In genomic region chr22:38017272-38017920, GRCh38 we compare ENCODE assay signal across 10 cellular contexts. TPM values are rescaled to one million over a fixed set of nuclear protein-coding genes. Genes with fewer than 3 reads are reported as not detected.
DNase-seq lines count a peak whose midpoint lies in the region; ATAC-seq, FAIRE-seq and TF ChIP-seq lines count a peak whose summit lies in the region.
"Had no signal": no experiment of that assay in that cellular context is flagged by ENCODE, and none has a peak within 500 bp of the region (broad histone marks: within the 10 kb centered on the region; RNA-seq: fewer than 3 reads in every experiment).

No MANE protein-coding gene starts in this region.

- no peak overlapping the region for H3K14ac ChIP-seq in mesenchymal stem cell (ENCODE audit: low read length in 2 of 2)

- H3K4me1 ChIP-seq in endothelial cell of umbilical vein (ENCODE audit: control insufficient read depth, extremely low read depth, insufficient read depth, low read length) = peaks cover 11% of the 10 kb centered on the region
- peaks cover 2% of the 10 kb centered on the region for H3K4me1 ChIP-seq in mesenchymal stem cell (ENCODE audit: control insufficient read depth, insufficient read depth, low read depth, low read length)

- no peak for FAIRE-seq in endothelial cell of umbilical vein (lab: Jason Lieb, UNC)

- H3K23ac ChIP-seq in mesenchymal stem cell (ENCODE audit: low read length in 2 of 2) = no peak overlapping the region

- peak; percentile 17 for DNase-seq in activated CD8-positive, alpha-beta T cell treated with anti-CD3 and anti-CD28 coated beads for 36 hours
- no peak for DNase-seq in activated CD8-positive, alpha-beta T cell treated with anti-CD3 and anti-CD28 coated beads, Interleukin-2, amount 10 ng/mL, durations not matched to agents 7 days and 5 days
- DNase-seq in endothelial cell of umbilical vein (ENCODE audit: low read depth, low spot score) (peak; percentile 37), mesenchymal stem cell (no peak), NCI-H1092 (lab: John Stamatoyannopoulos, UW) (no peak), progenitor cell of endocrine pancreas (ENCODE audit: low spot score, unreplicated experiment) (no peak), GOT3 (lab: John Stamatoyannopoulos, UW) (no peak)
- DNase-seq in CD4-positive, alpha-beta T cell = no peak

- H3K36me3 Mint-ChIP-seq in activated CD8-positive, alpha-beta T cell treated with anti-CD3 and anti-CD28 coated beads for 36 hours (ENCODE audit: low read depth) = no peaks in the 10 kb centered on the region
- no peaks in the 10 kb centered on the region for H3K36me3 Mint-ChIP-seq in activated CD8-positive, alpha-beta T cell treated with anti-CD3 and anti-CD28 coated beads, Interleukin-2, amount 10 ng/mL, durations not matched to agents 7 days and 5 days (ENCODE audit: low read depth)
- no peaks in the 10 kb centered on the region for H3K36me3 Mint-ChIP-seq in progenitor cell of endocrine pancreas (ENCODE audit: insufficient read depth)
- H3K36me3 Mint-ChIP-seq in CD4-positive, alpha-beta T cell (ENCODE audit: low read depth) = no peaks in the 10 kb centered on the region

- H3K27me3 ChIP-seq in endothelial cell of umbilical vein (ENCODE audit: control insufficient read depth in 2 of 2, insufficient read depth in 2 of 2, low read length in 2 of 2) (no peaks in the 10 kb centered on the region), mesenchymal stem cell (ENCODE audit: control insufficient read depth in 1 of 2, insufficient read depth in 1 of 2, low read length in 2 of 2) (no peaks in the 10 kb centered on the region)
- H3K27me3 ChIP-seq in CD4-positive, alpha-beta T cell (ENCODE audit: control insufficient read depth, insufficient read depth, low read length) = no peaks in the 10 kb centered on the region

- WGBS in mesenchymal stem cell = 83% methylated on average over 7 of the region's 7 CpGs

- no peak overlapping the region for H3K27ac Mint-ChIP-seq in activated CD8-positive, alpha-beta T cell treated with anti-CD3 and anti-CD28 coated beads for 36 hours
- H3K27ac Mint-ChIP-seq in activated CD8-positive, alpha-beta T cell treated with anti-CD3 and anti-CD28 coated beads, Interleukin-2, amount 10 ng/mL, durations not matched to agents 7 days and 5 days = no peak overlapping the region
- H3K27ac Mint-ChIP-seq in progenitor cell of endocrine pancreas = no peak overlapping the region
- H3K27ac Mint-ChIP-seq in CD4-positive, alpha-beta T cell = no peak overlapping the region

- H3K9me3 Mint-ChIP-seq in activated CD8-positive, alpha-beta T cell treated with anti-CD3 and anti-CD28 coated beads for 36 hours = no peaks in the 10 kb centered on the region
- no peaks in the 10 kb centered on the region for H3K9me3 Mint-ChIP-seq in activated CD8-positive, alpha-beta T cell treated with anti-CD3 and anti-CD28 coated beads, Interleukin-2, amount 10 ng/mL, durations not matched to agents 7 days and 5 days (ENCODE audit: insufficient read depth)
- no peaks in the 10 kb centered on the region for H3K9me3 Mint-ChIP-seq in progenitor cell of endocrine pancreas (ENCODE audit: low read depth)
- no peaks in the 10 kb centered on the region for H3K9me3 Mint-ChIP-seq in CD4-positive, alpha-beta T cell

- no peak overlapping the region for H3K4ac ChIP-seq in mesenchymal stem cell (ENCODE audit: low read depth in 1 of 2, low read length in 2 of 2)

- no peak for ATAC-seq in activated CD8-positive, alpha-beta T cell treated with anti-CD3 and anti-CD28 coated beads for 36 hours
- ATAC-seq in activated CD8-positive, alpha-beta T cell treated with anti-CD3 and anti-CD28 coated beads, Interleukin-2, amount 10 ng/mL, durations not matched to agents 7 days and 5 days = no peak
- ATAC-seq in CD4-positive, alpha-beta T cell (ENCODE audit: poor library complexity) = no peak

- TF ChIP-seq POLR2A in endothelial cell of umbilical vein (IDR thresholded peaks at IDR 0.05; ENCODE audit: low read depth, low read length) = no peak

- BruUV-seq in endothelial cell of umbilical vein (replicated peaks; lab: Mats Ljungman, UMichigan) = no TSS peak

- H3K79me1 ChIP-seq in mesenchymal stem cell (replicated peaks; ENCODE audit: low read length, poor library complexity, severe bottlenecking) = no peaks in the 10 kb centered on the region

- H3K4me1 Mint-ChIP-seq in activated CD8-positive, alpha-beta T cell treated with anti-CD3 and anti-CD28 coated beads for 36 hours (ENCODE audit: low read depth) = peaks cover 2% of the 10 kb centered on the region
- H3K4me1 Mint-ChIP-seq in activated CD8-positive, alpha-beta T cell treated with anti-CD3 and anti-CD28 coated beads, Interleukin-2, amount 10 ng/mL, durations not matched to agents 7 days and 5 days (ENCODE audit: low read depth) = peaks cover 3% of the 10 kb centered on the region
- H3K4me1 Mint-ChIP-seq in progenitor cell of endocrine pancreas (ENCODE audit: low read depth) = peaks cover 1% of the 10 kb centered on the region
- H3K4me1 Mint-ChIP-seq in CD4-positive, alpha-beta T cell (ENCODE audit: low read depth) = no peaks in the 10 kb centered on the region

- peak overlapping the region; percentile 67 for H2BK15ac ChIP-seq in mesenchymal stem cell (ENCODE audit: low read depth, poor library complexity, severe bottlenecking)

- H3K9me3 ChIP-seq in endothelial cell of umbilical vein (replicated peaks; ENCODE audit: control insufficient read depth, insufficient read depth, low read length) = no peaks in the 10 kb centered on the region
- no peaks in the 10 kb centered on the region for H3K9me3 ChIP-seq in mesenchymal stem cell (ENCODE audit: control insufficient read depth, low read length)
- H3K9me3 ChIP-seq in CD4-positive, alpha-beta T cell (ENCODE audit: control insufficient read depth, low read length) = no peaks in the 10 kb centered on the region

- no peak overlapping the region for H3K9ac ChIP-seq in endothelial cell of umbilical vein (replicated peaks; ENCODE audit: extremely low read depth, insufficient read depth, low read length)
- peak overlapping the region; percentile 38 for H3K9ac ChIP-seq in mesenchymal stem cell (ENCODE audit: low read length)

- no peak for TF ChIP-seq CTCF in activated CD8-positive, alpha-beta T cell treated with anti-CD3 and anti-CD28 coated beads for 36 hours (IDR thresholded peaks at IDR 0.05)
- TF ChIP-seq CTCF in endothelial cell of umbilical vein (IDR thresholded peaks at IDR 0.05; ENCODE audit: extremely low read depth in 1 of 2, insufficient read depth in 1 of 2, low read depth in 1 of 2, low read length in 2 of 2) (peak in 1 of 2 donors; percentile 2), progenitor cell of endocrine pancreas (IDR thresholded peaks at IDR 0.05; ENCODE audit: unreplicated experiment) (no peak)
- no peak for TF ChIP-seq CTCF in CD4-positive, alpha-beta T cell (IDR thresholded peaks at IDR 0.05)

- H3K18ac ChIP-seq in mesenchymal stem cell (ENCODE audit: low read depth in 1 of 2, low read length in 2 of 2) = no peak overlapping the region

- H4K91ac ChIP-seq in mesenchymal stem cell (ENCODE audit: low read length) = peak overlapping the region; percentile 11

- H3K27me3 Mint-ChIP-seq in activated CD8-positive, alpha-beta T cell treated with anti-CD3 and anti-CD28 coated beads for 36 hours = no peaks in the 10 kb centered on the region
- H3K27me3 Mint-ChIP-seq in activated CD8-positive, alpha-beta T cell treated with anti-CD3 and anti-CD28 coated beads, Interleukin-2, amount 10 ng/mL, durations not matched to agents 7 days and 5 days (ENCODE audit: low read depth) = no peaks in the 10 kb centered on the region
- H3K27me3 Mint-ChIP-seq in progenitor cell of endocrine pancreas = peaks cover 3% of the 10 kb centered on the region
- H3K27me3 Mint-ChIP-seq in CD4-positive, alpha-beta T cell = no peaks in the 10 kb centered on the region

- H2BK120ac ChIP-seq in mesenchymal stem cell (ENCODE audit: low read depth, low read length) = no peak overlapping the region

- no peak overlapping the region for H2BK5ac ChIP-seq in mesenchymal stem cell (ENCODE audit: low read depth, low read length, poor library complexity, severe bottlenecking)

- H2BK12ac ChIP-seq in mesenchymal stem cell (ENCODE audit: low read length in 2 of 2) = no peak overlapping the region

- intact Hi-C loops in activated CD8-positive, alpha-beta T cell treated with anti-CD3 and anti-CD28 coated beads for 36 hours (cut with micrococcal nuclease) = no loop called here
- intact Hi-C loops in endothelial cell of umbilical vein (cut with micrococcal nuclease) = no loop called here
- intact Hi-C loops in CD4-positive, alpha-beta T cell (cut with DNase I, micrococcal nuclease) = no loop called here

- dilution Hi-C loops in endothelial cell of umbilical vein (cut with MboI; ENCODE audit: extremely low pct_ligation_motif_present, low sequenced_read_pairs) = no loop called here

- no peaks in the 10 kb centered on the region for H3K9me1 ChIP-seq in endothelial cell of umbilical vein (replicated peaks; ENCODE audit: control insufficient read depth, extremely low read depth, insufficient read depth, low read length)

- no peaks in the 10 kb centered on the region for H3K79me2 ChIP-seq in endothelial cell of umbilical vein (ENCODE audit: control insufficient read depth, insufficient read depth, low read length)

- no peak overlapping the region for H3K4me3 Mint-ChIP-seq in activated CD8-positive, alpha-beta T cell treated with anti-CD3 and anti-CD28 coated beads for 36 hours
- no peak overlapping the region for H3K4me3 Mint-ChIP-seq in activated CD8-positive, alpha-beta T cell treated with anti-CD3 and anti-CD28 coated beads, Interleukin-2, amount 10 ng/mL, durations not matched to agents 7 days and 5 days
- no peak overlapping the region for H3K4me3 Mint-ChIP-seq in progenitor cell of endocrine pancreas (ENCODE audit: low read depth)
- H3K4me3 Mint-ChIP-seq in CD4-positive, alpha-beta T cell = no peak overlapping the region

- H2AK5ac ChIP-seq in mesenchymal stem cell (ENCODE audit: low read length, severe bottlenecking) = no peak overlapping the region

- POLR2A ChIA-PET in activated CD8-positive, alpha-beta T cell treated with anti-CD3 and anti-CD28 coated beads for 36 hours (lab: Charles Lee) = no interaction called here
- POLR2A ChIA-PET in activated CD8-positive, alpha-beta T cell treated with anti-CD3 and anti-CD28 coated beads, Interleukin-2, amount 10 ng/mL, durations not matched to agents 7 days and 5 days (lab: Charles Lee) = no interaction called here
- POLR2A ChIA-PET in endothelial cell of umbilical vein (lab: Charles Lee) = interaction anchor here (0.5 kb wide), 1 partner anchor 72 kb away, joined by 3 read pairs; no protein-coding TSS in a partner anchor
- POLR2A ChIA-PET in CD4-positive, alpha-beta T cell (lab: Charles Lee) = no interaction called here

- H3K4me3 ChIP-seq in endothelial cell of umbilical vein (replicated peaks in 1 of 3; ENCODE audit: insufficient read depth in 1 of 3, low read depth in 1 of 3, low read length in 3 of 3) = no peak overlapping the region
- no peak overlapping the region for H3K4me3 ChIP-seq in mesenchymal stem cell (ENCODE audit: insufficient read depth in 1 of 2, low read depth in 1 of 2, low read length in 2 of 2)

- H4K20me1 ChIP-seq in endothelial cell of umbilical vein (replicated peaks; ENCODE audit: control insufficient read depth, extremely low read depth, insufficient read depth, low read length) = no peaks in the 10 kb centered on the region

- H3K4me2 ChIP-seq in endothelial cell of umbilical vein (ENCODE audit: insufficient read depth, low read length) = no peak overlapping the region
- no peak overlapping the region for H3K4me2 ChIP-seq in mesenchymal stem cell (ENCODE audit: low read length, poor library complexity, severe bottlenecking)

- H3K27ac ChIP-seq in endothelial cell of umbilical vein (ENCODE audit: insufficient read depth, low read depth, low read length) = no peak overlapping the region
- no peak overlapping the region for H3K27ac ChIP-seq in mesenchymal stem cell (ENCODE audit: low read length, poor library complexity, severe bottlenecking)
- no peak overlapping the region for H3K27ac ChIP-seq in CD4-positive, alpha-beta T cell (ENCODE audit: low read depth, low read length)

- CTCF ChIA-PET in activated CD8-positive, alpha-beta T cell treated with anti-CD3 and anti-CD28 coated beads for 36 hours (lab: Charles Lee) = no interaction called here
- CTCF ChIA-PET in activated CD8-positive, alpha-beta T cell treated with anti-CD3 and anti-CD28 coated beads, Interleukin-2, amount 10 ng/mL, durations not matched to agents 7 days and 5 days (lab: Charles Lee) = interaction anchor here (0.6 to 1.3 kb wide), 2 partner anchors 35 to 36 kb away, joined by 3 to 4 read pairs; no protein-coding TSS in a partner anchor
- CTCF ChIA-PET in endothelial cell of umbilical vein (lab: Charles Lee) = interaction anchor here (1.4 kb wide), 1 partner anchor 35 kb away, joined by 10 read pairs; no protein-coding TSS in a partner anchor
- CTCF ChIA-PET in CD4-positive, alpha-beta T cell (lab: Charles Lee) = no interaction called here

- H2AFZ ChIP-seq in endothelial cell of umbilical vein (ENCODE audit: low read depth, low read length) (no peak overlapping the region), mesenchymal stem cell (ENCODE audit: low read depth, low read length) (no peak overlapping the region)

- H3K36me3 ChIP-seq in endothelial cell of umbilical vein (ENCODE audit: control insufficient read depth in 2 of 2, extremely low read depth in 1 of 2, insufficient read depth in 2 of 2, low read length in 2 of 2) = no peaks in the 10 kb centered on the region
- no peaks in the 10 kb centered on the region for H3K36me3 ChIP-seq in mesenchymal stem cell (ENCODE audit: control insufficient read depth in 1 of 2, insufficient read depth in 2 of 2, low read depth in 1 of 2, low read length in 2 of 2)

- peak overlapping the region; percentile 89 for H4K8ac ChIP-seq in mesenchymal stem cell (ENCODE audit: low read length)

RNA-seq across cellular contexts. Expression of gene SOX10, which starts 33.0 kb away (rescaled TPM):
- total RNA-seq in activated CD8-positive, alpha-beta T cell treated with anti-CD3 and anti-CD28 coated beads for 36 hours = not detected
- not detected for total RNA-seq in activated CD8-positive, alpha-beta T cell treated with anti-CD3 and anti-CD28 coated beads, Interleukin-2, amount 10 ng/mL, durations not matched to agents 7 days and 5 days
- total RNA-seq in endothelial cell of umbilical vein (not detected in 2 replicates), progenitor cell of endocrine pancreas (0.95 and 1.3 TPM in 2 replicates)
- not detected in 2 replicates for polyA plus RNA-seq in endothelial cell of umbilical vein
- polyA plus RNA-seq in endothelial cell of umbilical vein (2011; cell fraction: cytosol; rRNA removed) = not detected in 2 replicates
- polyA plus RNA-seq in endothelial cell of umbilical vein (2011; cell fraction: nucleus; rRNA removed) = not detected in 2 replicates
- polyA plus RNA-seq in endothelial cell of umbilical vein (2012) = not detected in 2 replicates
- not detected in 2 replicates for polyA minus RNA-seq in endothelial cell of umbilical vein
- polyA minus RNA-seq in endothelial cell of umbilical vein (2011; cell fraction: cytosol; rRNA and poly(A)+ RNA removed) = not detected
- not detected in 2 replicates for polyA minus RNA-seq in endothelial cell of umbilical vein (2011; cell fraction: nucleus; rRNA and poly(A)+ RNA removed)
- polyA plus RNA-seq in mesenchymal stem cell (2013, experiment 1 of 2) = not detected
- not detected for polyA plus RNA-seq in mesenchymal stem cell (2013, experiment 2 of 2)
- total RNA-seq in CD4-positive, alpha-beta T cell = not detected
- total RNA-seq: T-helper 1 cell treated with Interleukin-12 subunit alpha and Interleukin-12 subunit beta and Interleukin-4 antibody, amounts not matched to agents 30 ng/mL and 1 ng/mL, for 36 hours had no signal
- polyA plus RNA-seq: BJ had no signal

RNA-seq across cellular contexts. Expression of gene PICK1, which starts 39.8 kb away (rescaled TPM):
- total RNA-seq in activated CD8-positive, alpha-beta T cell treated with anti-CD3 and anti-CD28 coated beads for 36 hours = 10 to 100 TPM; 13.9 to 14.9 TPM
- 10 to 100 TPM; 12.7 to 14.0 TPM for total RNA-seq in activated CD8-positive, alpha-beta T cell treated with anti-CD3 and anti-CD28 coated beads, Interleukin-2, amount 10 ng/mL, durations not matched to agents 7 days and 5 days
- 18.0 and 18.5 TPM in 2 replicates for total RNA-seq in endothelial cell of umbilical vein
- 18.8 and 20.8 TPM in 2 replicates for polyA plus RNA-seq in endothelial cell of umbilical vein
- polyA plus RNA-seq in endothelial cell of umbilical vein (2011; cell fraction: cytosol; rRNA removed) = 13.5 and 19.5 TPM in 2 replicates
- polyA plus RNA-seq in endothelial cell of umbilical vein (2011; cell fraction: nucleus; rRNA removed) = 71.5 and 71.9 TPM in 2 replicates
- 5.3 and 7.7 TPM in 2 replicates for polyA plus RNA-seq in endothelial cell of umbilical vein (2012)
- polyA minus RNA-seq in endothelial cell of umbilical vein = 24.9 and 25.1 TPM in 2 replicates
- 9.7 TPM for polyA minus RNA-seq in endothelial cell of umbilical vein (2011; cell fraction: cytosol; rRNA and poly(A)+ RNA removed)
- polyA minus RNA-seq in endothelial cell of umbilical vein (2011; cell fraction: nucleus; rRNA and poly(A)+ RNA removed) = 11.1 and 11.5 TPM in 2 replicates
- polyA plus RNA-seq in mesenchymal stem cell (2013, experiment 1 of 2) = 5.7 TPM
- polyA plus RNA-seq in mesenchymal stem cell (2013, experiment 2 of 2) = 5.9 TPM
- 64.2 and 67.3 TPM in 2 replicates for total RNA-seq in progenitor cell of endocrine pancreas
- 10 to 100 TPM; 21.2 to 25.6 TPM for total RNA-seq in CD4-positive, alpha-beta T cell

Comparison
In these comparisons a context has a peak if more than half of its experiments do, and no peak if none do; other contexts are left out.
1. DNase-seq: peak in activated CD8-positive, alpha-beta T cell treated with anti-CD3 and anti-CD28 coated beads for 36 hours (single experiment) and endothelial cell of umbilical vein (single experiment); none in activated CD8-positive, alpha-beta T cell treated with anti-CD3 and anti-CD28 coated beads, Interleukin-2, amount 10 ng/mL, durations not matched to agents 7 days and 5 days (single experiment), mesenchymal stem cell (single experiment), NCI-H1092 (single experiment), progenitor cell of endocrine pancreas (single experiment), GOT3 (single experiment) and CD4-positive, alpha-beta T cell (0 of 10).
2. CTCF ChIA-PET loops: an anchor here in activated CD8-positive, alpha-beta T cell treated with anti-CD3 and anti-CD28 coated beads, Interleukin-2, amount 10 ng/mL, durations not matched to agents 7 days and 5 days (0.6 to 1.3 kb wide) and endothelial cell of umbilical vein (1.4 kb wide); none called in activated CD8-positive, alpha-beta T cell treated with anti-CD3 and anti-CD28 coated beads for 36 hours and CD4-positive, alpha-beta T cell.